24 cellular contexts compared by ENCODE assay signal in genomic region chrX:120453985-120454384, GRCh38. TPM values are rescaled to one million over a fixed set of nuclear protein-coding genes. Genes with fewer than 3 reads are reported as not detected.
DNase-seq lines count a peak whose midpoint lies in the region; ATAC-seq, FAIRE-seq and TF ChIP-seq lines count a peak whose summit lies in the region.
"Had no signal": no experiment of that assay in that cellular context is flagged by ENCODE, and none has a peak within 500 bp of the region (broad histone marks: within the 10 kb centered on the region; RNA-seq: fewer than 3 reads in every experiment).

No MANE protein-coding gene starts in this region.

- H3K9ac ChIP-seq in PC-3 (ENCODE audit: low read length) = no peak overlapping the region
- H3K9ac ChIP-seq in astrocyte (ENCODE audit: low read length) = no peak overlapping the region

- H2AFZ ChIP-seq in PC-3 (ENCODE audit: low read length) (no peak overlapping the region), astrocyte (ENCODE audit: low read depth, low read length) (no peak overlapping the region)

- TSS peak; percentile 12 for BruUV-seq in PC-3 (replicated peaks; lab: Mats Ljungman, UMichigan)

- H3K36me3 Mint-ChIP-seq in astrocyte (ENCODE audit: low read depth, unreplicated experiment) = no peaks in the 10 kb centered on the region

- H3K4me1 Mint-ChIP-seq in astrocyte (ENCODE audit: low read depth, unreplicated experiment) = peaks cover 13% of the 10 kb centered on the region

- no peak overlapping the region for H3K27ac Mint-ChIP-seq in astrocyte (ENCODE audit: unreplicated experiment)
- H3K27ac Mint-ChIP-seq: activated naive CD4-positive, alpha-beta T cell treated with anti-CD3 and anti-CD28 coated beads for 36 hours; activated T-cell treated with anti-CD3 and anti-CD28 coated beads, Interleukin-2, amount 50 U/mL, for 72 hours; stimulated activated effector memory CD8-positive, alpha-beta T cell treated with anti-CD3 and anti-CD28 coated beads, Interleukin-12 subunit alpha, Interleukin-12 subunit beta, amount 100 ng/mL, for 72 hours had no signal

- H3K4me1 ChIP-seq in PC-3 (ENCODE audit: insufficient read depth, low read length) (peaks cover 36% of the 10 kb centered on the region), astrocyte (ENCODE audit: insufficient read depth, low read length) (peaks cover 14% of the 10 kb centered on the region)

- CTCF ChIA-PET in PC-3 (lab: Charles Lee) = no interaction called here

- H3K36me3 ChIP-seq in PC-3 (ENCODE audit: low read depth, low read length) (peaks cover 22% of the 10 kb centered on the region), astrocyte (ENCODE audit: insufficient read depth, low read length) (no peaks in the 10 kb centered on the region)
- H3K36me3 ChIP-seq: MG63 had no signal

- H3K4me2 ChIP-seq in PC-3 (ENCODE audit: low read length) (peak overlapping the region; percentile 48), astrocyte (ENCODE audit: low read length) (peak overlapping the region; percentile 47)

- no peak overlapping the region for H3K4me3 Mint-ChIP-seq in astrocyte (ENCODE audit: unreplicated experiment)
- H3K4me3 Mint-ChIP-seq: activated naive CD4-positive, alpha-beta T cell treated with anti-CD3 and anti-CD28 coated beads for 36 hours; activated T-cell treated with anti-CD3 and anti-CD28 coated beads, Interleukin-2, amount 50 U/mL, for 72 hours; central memory CD8-positive, alpha-beta T cell; stimulated activated effector memory CD8-positive, alpha-beta T cell treated with anti-CD3 and anti-CD28 coated beads, Interleukin-12 subunit alpha, Interleukin-12 subunit beta, amount 100 ng/mL, for 72 hours had no signal

- H3K9me3 ChIP-seq in PC-3 (ENCODE audit: low read length) (no peaks in the 10 kb centered on the region), astrocyte (ENCODE audit: insufficient read depth, low read depth, low read length) (no peaks in the 10 kb centered on the region)
- H3K9me3 ChIP-seq: MG63, neutrophil, psoas muscle, suprapubic skin had no signal

- peak; percentile 20 for FAIRE-seq in astrocyte (lab: Jason Lieb, UNC)

- peak; percentile 65 for DNase-seq in EL
- peak; percentile 63 for DNase-seq in PC-3
- peak; percentile 30 for DNase-seq in astrocyte (ENCODE audit: low read depth)
- peak; percentile 11 for DNase-seq in hepatic stellate cell (ENCODE audit: low spot score)
- DNase-seq in GF-D8 (lab: John Stamatoyannopoulos, UW) = no peak
- no peak for DNase-seq in NCI-H524 treated with DMSO at 0.1 percent for 48 hours (lab: John Stamatoyannopoulos, UW)
- no peak for DNase-seq in sciatic nerve (ENCODE audit: low spot score)
- no peak for DNase-seq in ACHN
- DNase-seq: activated CD4-positive, alpha-beta T cell treated with anti-CD3 and anti-CD28 coated beads for 48 hours; activated naive CD4-positive, alpha-beta T cell treated with anti-CD3 and anti-CD28 coated beads for 36 hours; activated T-cell treated with anti-CD3 and anti-CD28 coated beads, Interleukin-2, amount 50 U/mL, for 72 hours; DMS79; MG63; NCI-H1436 treated with DMSO at 0.1 percent for 48 hours; NCI-H524; psoas muscle; Right ventricle myocardium superior; stimulated activated CD4-positive, alpha-beta T cell treated with anti-CD3 and anti-CD28 coated beads, Interleukin-1b, Interleukin-23, amount 100 ng/mL, for 48 hours; T-helper 1 cell had no signal

- H3K4me3 ChIP-seq in PC-3 (ENCODE audit: low read length) (no peak overlapping the region), astrocyte (ENCODE audit: insufficient read depth, low read depth, low read length) (no peak overlapping the region)
- H3K4me3 ChIP-seq: MG63, psoas muscle, skin epidermis, suprapubic skin had no signal

- H4K20me1 ChIP-seq in PC-3 (ENCODE audit: low read length) (0 out of 2 replicates have a peak, but pooled peaks cover 4% of the 10 kb centered on the region), astrocyte (ENCODE audit: insufficient read depth, low read length) (peaks cover 14% of the 10 kb centered on the region)

- ATAC-seq in PC-3 (peak; percentile 37), sciatic nerve (no peak)
- ATAC-seq: activated T-cell treated with anti-CD3 and anti-CD28 coated beads, Interleukin-2, amount 50 U/mL, for 72 hours; psoas muscle; stimulated activated effector memory CD8-positive, alpha-beta T cell treated with anti-CD3 and anti-CD28 coated beads, Interleukin-12 subunit alpha, Interleukin-12 subunit beta, amount 100 ng/mL, for 72 hours had no signal

- in situ Hi-C loops in ACHN (cut with HindIII; ENCODE audit: low pct_ligation_motif_present, low pct_unique_long_range_greater_than_20kb, low sequenced_read_pairs) = no loop called here

- POLR2A ChIA-PET in PC-3 (lab: Charles Lee; ENCODE audit: unreplicated experiment) = no interaction called here

- no peaks in the 10 kb centered on the region for H3K9me2 ChIP-seq in PC-3 (replicated peaks; ENCODE audit: low read length)

- no peaks in the 10 kb centered on the region for H3K27me3 Mint-ChIP-seq in astrocyte (ENCODE audit: low read depth, unreplicated experiment)
- H3K27me3 Mint-ChIP-seq: central memory CD8-positive, alpha-beta T cell had no signal

- peaks cover 16% of the 10 kb centered on the region for H3K79me2 ChIP-seq in PC-3 (ENCODE audit: low read length)
- peaks cover 9% of the 10 kb centered on the region for H3K79me2 ChIP-seq in astrocyte (ENCODE audit: insufficient read depth, low read length)

- H3F3A ChIP-seq in PC-3 (ENCODE audit: low read length, unreplicated experiment) = peaks cover 11% of the 10 kb centered on the region

- TF ChIP-seq CTCF in PC-3 (conservative IDR thresholded peaks at IDR 0.05; ENCODE audit: low read depth, low read length) (no peak), astrocyte (IDR thresholded peaks at IDR 0.05; ENCODE audit: insufficient read depth, low read depth, low read length) (no peak)

- no peaks in the 10 kb centered on the region for H3K9me3 Mint-ChIP-seq in astrocyte (ENCODE audit: unreplicated experiment)
- H3K9me3 Mint-ChIP-seq: activated naive CD4-positive, alpha-beta T cell treated with anti-CD3 and anti-CD28 coated beads for 36 hours; activated T-cell treated with anti-CD3 and anti-CD28 coated beads, Interleukin-2, amount 50 U/mL, for 72 hours; central memory CD8-positive, alpha-beta T cell; stimulated activated effector memory CD8-positive, alpha-beta T cell treated with anti-CD3 and anti-CD28 coated beads, Interleukin-12 subunit alpha, Interleukin-12 subunit beta, amount 100 ng/mL, for 72 hours had no signal

- H3K27ac ChIP-seq in PC-3 (ENCODE audit: low read length) = peak overlapping the region; percentile 43; the same call in 1 of the 2 replicates
- no peak overlapping the region for H3K27ac ChIP-seq in astrocyte (ENCODE audit: low read depth, low read length)
- H3K27ac ChIP-seq: neutrophil, psoas muscle, skin epidermis, suprapubic skin had no signal

- intact Hi-C loops in PC-3 (cut with micrococcal nuclease) = loop anchor here (5.0 to 10.0 kb wide), 2 partner anchors 139 to 202 kb away; partner anchors contain the start of genes TMEM255A and ZBTB33
- intact Hi-C loops in sciatic nerve (cut with DNase I) = no loop called here

- no peaks in the 10 kb centered on the region for H3K27me3 ChIP-seq in PC-3 (ENCODE audit: low read length)
- H3K27me3 ChIP-seq in astrocyte (ENCODE audit: insufficient read depth, low read length) = no peaks in the 10 kb centered on the region
- H3K27me3 ChIP-seq: MG63, neutrophil, suprapubic skin had no signal

RNA-seq across cellular contexts. Expression of gene LAMP2, which starts 15.1 kb away (rescaled TPM):
- total RNA-seq in PC-3 (2014; rRNA removed) (51.5 and 53.8 TPM in 2 replicates), astrocyte (146 and 161 TPM in 2 replicates), sciatic nerve (116 TPM)

Comparison
In these comparisons a context has a peak if more than half of its experiments do, and no peak if none do; other contexts are left out.
1. DNase-seq: peak in EL (single experiment), PC-3 (single experiment), astrocyte (single experiment) and hepatic stellate cell (single experiment); none in GF-D8 (single experiment), NCI-H524 treated with DMSO at 0.1 percent for 48 hours (single experiment), sciatic nerve (single experiment) and ACHN (single experiment).